ENCODE assay signal across 18 cellular contexts in genomic region chr6:130906736-130907381, GRCh38.
DNase-seq lines count a peak whose midpoint lies in the region; ATAC-seq and TF ChIP-seq lines count a peak whose summit lies in the region.
"Had no signal": no experiment of that assay in that cellular context is flagged by ENCODE, and none has a peak within 500 bp of the region (broad histone marks: within the 10 kb centered on the region; RNA-seq: fewer than 3 reads in every experiment).

No MANE protein-coding gene starts in this region.

- no peaks in the 10 kb centered on the region for H3K36me3 ChIP-seq in breast epithelium
- H3K36me3 ChIP-seq: thyroid gland had no signal

- no peaks in the 10 kb centered on the region for H3K27me3 Mint-ChIP-seq in MCF 10A (ENCODE audit: insufficient read depth, unreplicated experiment)
- H3K27me3 Mint-ChIP-seq: activated CD4-positive, alpha-beta memory T cell treated with anti-CD3 and anti-CD28 coated beads for 36 hours; dendritic cell treated with granulocyte-macrophage colony-stimulating factor and Interleukin-4, amounts not matched to agents 40 ng/mL and 50 ng/mL, for 4 days had no signal

- no peak overlapping the region for H3K27ac ChIP-seq in breast epithelium
- H3K27ac ChIP-seq: 22Rv1, thyroid gland had no signal

- H3K27ac Mint-ChIP-seq in MCF 10A (ENCODE audit: low read depth, unreplicated experiment), result no peak overlapping the region
- H3K27ac Mint-ChIP-seq: activated CD4-positive, alpha-beta memory T cell treated with anti-CD3 and anti-CD28 coated beads for 36 hours; dendritic cell treated with granulocyte-macrophage colony-stimulating factor and Interleukin-4, amounts not matched to agents 40 ng/mL and 50 ng/mL, for 4 days had no signal

- no peaks in the 10 kb centered on the region for H3K4me1 ChIP-seq in breast epithelium
- H3K4me1 ChIP-seq: thyroid gland had no signal

- intact Hi-C loops in MCF 10A (cut with micrococcal nuclease), result no loop called here
- intact Hi-C loops in breast epithelium (cut with DNase I; ENCODE audit: low total_unique reads), result no loop called here

- no peak overlapping the region for H3K4me3 ChIP-seq in breast epithelium
- H3K4me3 ChIP-seq in foreskin fibroblast (ENCODE audit: low read depth in 1 of 2, low read length in 2 of 2), result no peak overlapping the region
- H3K4me3 ChIP-seq: thyroid gland had no signal

- H3K4me3 Mint-ChIP-seq in MCF 10A (ENCODE audit: unreplicated experiment), result no peak overlapping the region
- H3K4me3 Mint-ChIP-seq: activated CD4-positive, alpha-beta memory T cell treated with anti-CD3 and anti-CD28 coated beads for 36 hours; dendritic cell treated with granulocyte-macrophage colony-stimulating factor and Interleukin-4, amounts not matched to agents 40 ng/mL and 50 ng/mL, for 4 days had no signal

- no peak for ATAC-seq in SK-N-SH treated with all-trans-retinoic acid at 6 μM for 48 hours
- ATAC-seq in GM18511 (IDR thresholded peaks at IDR 0.05; ENCODE audit: unreplicated experiment), result no peak

- TF ChIP-seq CTCF in MCF 10A (IDR thresholded peaks at IDR 0.05; ENCODE audit: unreplicated experiment) (no peak), breast epithelium (IDR thresholded peaks at IDR 0.05) (no peak), foreskin fibroblast (IDR thresholded peaks at IDR 0.05; ENCODE audit: low read depth, low read length) (no peak)

- POLR2A ChIA-PET in MCF 10A (lab: Yijun Ruan, JAX), result interaction anchor here (1.5 kb wide), 1 partner anchor 11 kb away, joined by 8 read pairs; no protein-coding TSS in a partner anchor

- CTCF ChIA-PET in MCF 10A (lab: Yijun Ruan, JAX), result interaction anchor here (0.6 to 1.4 kb wide), 6 partner anchors 9 to 626 kb away, joined by 3 to 6 read pairs (median 3); no protein-coding TSS in a partner anchor

- no peak for TF ChIP-seq POLR2A in breast epithelium (IDR thresholded peaks at IDR 0.05)

- H3K9me3 ChIP-seq in breast epithelium, result no peaks in the 10 kb centered on the region
- H3K9me3 ChIP-seq: thyroid gland had no signal

- no peaks in the 10 kb centered on the region for H3K36me3 Mint-ChIP-seq in MCF 10A (ENCODE audit: insufficient read depth, unreplicated experiment)

- peaks cover 14% of the 10 kb centered on the region for H3K4me1 Mint-ChIP-seq in MCF 10A (ENCODE audit: insufficient read depth, unreplicated experiment)

- H3K9me3 Mint-ChIP-seq in MCF 10A (ENCODE audit: unreplicated experiment), result no peaks in the 10 kb centered on the region
- H3K9me3 Mint-ChIP-seq: dendritic cell treated with granulocyte-macrophage colony-stimulating factor and Interleukin-4, amounts not matched to agents 40 ng/mL and 50 ng/mL, for 4 days had no signal

- BruUV-seq in MCF 10A (replicated peaks; lab: Mats Ljungman, UMichigan), result no TSS peak

- H3K27me3 ChIP-seq in breast epithelium, result no peaks in the 10 kb centered on the region
- H3K27me3 ChIP-seq: thyroid gland had no signal

- DNase-seq in MCF 10A (ENCODE audit: unreplicated experiment) (peak; percentile 67), breast epithelium (ENCODE audit: low spot score in 2 of 2) (no peak), amniotic stem cell (lab: John Stamatoyannopoulos, UW) (peak; percentile 59), foreskin fibroblast (peak; percentile 46 to 75), NCI-H1105 (lab: John Stamatoyannopoulos, UW) (no peak)
- DNase-seq in activated naive CD4-positive, alpha-beta T cell (lab: John Stamatoyannopoulos, UW), result no peak
- DNase-seq: activated CD4-positive, alpha-beta memory T cell treated with anti-CD3 and anti-CD28 coated beads for 36 hours; activated gamma-delta T cell; COR-L47; H7; NCI-H1105 treated with DMSO at 0.1 percent for 48 hours; right cardiac atrium; T-helper 9 cell; thyroid gland had no signal

TF ChIP-seq in SK-N-SH treated with all-trans-retinoic acid at 6 μM for 48 hours, 23 proteins besides CTCF, POLR2A, EP300 and RAD21:
- TF ChIP-seq ZC3H10 (CRISPR knock-in tag; IDR thresholded peaks at IDR 0.05), result no peak
- no peak for TF ChIP-seq ZNF565 (CRISPR knock-in tag; conservative IDR thresholded peaks at IDR 0.05; ENCODE audit: low read depth)
- no peak for TF ChIP-seq RARB (CRISPR knock-in tag; IDR thresholded peaks at IDR 0.05)

Comparison
In these comparisons a context has a peak if more than half of its experiments do, and no peak if none do; other contexts are left out.
1. DNase-seq: peak in MCF 10A (single experiment), amniotic stem cell (single experiment) and foreskin fibroblast (2 of 2); none in breast epithelium (0 of 2), NCI-H1105 (single experiment) and activated naive CD4-positive, alpha-beta T cell (0 of 4).